9 cellular contexts compared by ENCODE assay signal in genomic region chr5:35436441-35437057, GRCh38.
DNase-seq lines count a peak whose midpoint lies in the region; ATAC-seq and TF ChIP-seq lines count a peak whose summit lies in the region.
"Had no signal": no experiment of that assay in that cellular context is flagged by ENCODE, and none has a peak within 500 bp of the region (broad histone marks: within the 10 kb centered on the region; RNA-seq: fewer than 3 reads in every experiment).

No MANE protein-coding gene starts in this region.

- no peak overlapping the region for H3K4me3 Mint-ChIP-seq in CD8-positive, alpha-beta memory T cell
- H3K4me3 Mint-ChIP-seq: B cell had no signal

- no peaks in the 10 kb centered on the region for H3K36me3 Mint-ChIP-seq in CD8-positive, alpha-beta memory T cell

- POLR2A ChIA-PET in CD8-positive, alpha-beta memory T cell (lab: Charles Lee) = no interaction called here

- H3K27me3 Mint-ChIP-seq in CD8-positive, alpha-beta memory T cell = peaks cover 16 to 50% of the 10 kb centered on the region in 2 donors

- H3K9me3 ChIP-seq in CD8-positive, alpha-beta memory T cell (ENCODE audit: low read length) = no peaks in the 10 kb centered on the region

- H3K4me1 Mint-ChIP-seq in CD8-positive, alpha-beta memory T cell = no peaks in the 10 kb centered on the region
- H3K4me1 Mint-ChIP-seq: B cell had no signal

- H3K27ac ChIP-seq in CD8-positive, alpha-beta memory T cell (ENCODE audit: low read depth, low read length) = no peak overlapping the region

- peaks cover 0 to 7% (median 4%) of the 10 kb centered on the region in 5 donors for H3K9me3 Mint-ChIP-seq in CD8-positive, alpha-beta memory T cell

- no peak overlapping the region for H3K4me3 ChIP-seq in CD8-positive, alpha-beta memory T cell (ENCODE audit: low read length)

- H3K27me3 ChIP-seq in CD8-positive, alpha-beta memory T cell (ENCODE audit: insufficient read depth, low read length, poor library complexity, severe bottlenecking) = no peaks in the 10 kb centered on the region

- TF ChIP-seq POLR2A in erythroblast (IDR thresholded peaks at IDR 0.05; ENCODE audit: low read length) = no peak

- no peaks in the 10 kb centered on the region for H3K36me3 ChIP-seq in CD8-positive, alpha-beta memory T cell (ENCODE audit: insufficient read depth, low read length)

- no peaks in the 10 kb centered on the region for H3K4me1 ChIP-seq in CD8-positive, alpha-beta memory T cell (ENCODE audit: insufficient read depth, low read length)

- peak; percentile 45 for ATAC-seq in HG02852 (IDR thresholded peaks at IDR 0.05; ENCODE audit: unreplicated experiment)
- ATAC-seq in GM21447 (IDR thresholded peaks at IDR 0.05; ENCODE audit: unreplicated experiment) = no peak

- peak; percentile 15 for DNase-seq in NCI-H1436 (lab: John Stamatoyannopoulos, UW)
- no peak for DNase-seq in NCI-H1436 treated with DMSO at 0.1 percent for 48 hours (lab: John Stamatoyannopoulos, UW)
- peak; percentile 62 for DNase-seq in OCI-M1 (lab: John Stamatoyannopoulos, UW)
- DNase-seq in erythroblast (lab: John Stamatoyannopoulos, UW) = peak; percentile 8 to 33
- DNase-seq in retina = peak; percentile 15
- DNase-seq in CD8-positive, alpha-beta memory T cell = no peak

- CTCF ChIA-PET in CD8-positive, alpha-beta memory T cell (lab: Charles Lee) = no interaction called here

- H3K27ac Mint-ChIP-seq in CD8-positive, alpha-beta memory T cell = no peak overlapping the region
- H3K27ac Mint-ChIP-seq: B cell had no signal

Comparison
In these comparisons a context has a peak if more than half of its experiments do, and no peak if none do; other contexts are left out.
1. DNase-seq: peak in NCI-H1436 (single experiment), OCI-M1 (single experiment), erythroblast (2 of 2) and retina (single experiment); none in NCI-H1436 treated with DMSO at 0.1 percent for 48 hours (single experiment) and CD8-positive, alpha-beta memory T cell (0 of 5).